24 cellular contexts compared by ENCODE assay signal in the genomic region with DNA sequence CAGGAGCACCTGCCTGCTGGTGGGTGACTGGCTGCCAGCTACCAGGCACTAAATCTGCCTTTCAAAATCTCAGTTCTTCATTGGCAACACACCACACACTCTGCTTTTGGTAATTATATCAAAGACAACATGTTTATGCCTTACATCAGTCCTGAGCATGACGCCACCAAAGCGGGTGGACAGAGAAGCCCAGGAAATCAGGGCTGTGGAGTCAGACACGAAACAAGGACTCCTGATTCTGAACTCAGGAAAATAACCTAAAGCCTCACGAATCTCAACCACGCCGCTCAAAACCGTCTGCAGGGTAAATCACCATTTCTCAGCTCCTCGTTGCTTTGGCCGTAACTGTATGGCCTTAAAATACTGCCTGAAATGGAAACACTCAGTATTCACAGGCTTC.
"Had no signal": no experiment of that assay in that cellular context is flagged by ENCODE, and none has a peak within 500 bp of the region (broad histone marks: within the 10 kb centered on the region; RNA-seq: fewer than 3 reads in every experiment).

No MANE protein-coding gene starts in this region.

- H3K4me3 Mint-ChIP-seq: dendritic cell treated with granulocyte-macrophage colony-stimulating factor and Interleukin-4, amounts not matched to agents 40 ng/mL and 50 ng/mL, for 4 days; effector memory CD8-positive, alpha-beta T cell; endodermal cell had no signal

- H3K27me3 Mint-ChIP-seq: dendritic cell treated with granulocyte-macrophage colony-stimulating factor and Interleukin-4, amounts not matched to agents 40 ng/mL and 50 ng/mL, for 4 days; effector memory CD8-positive, alpha-beta T cell had no signal

- H3K4me3 ChIP-seq: colonic mucosa, esophagus squamous epithelium, gastrocnemius medialis, heart right ventricle, left ventricle myocardium inferior, lower lobe of right lung had no signal

- FAIRE-seq: endometrium, islet of Langerhans, keratinocyte had no signal

- H3K36me3 ChIP-seq: colonic mucosa, esophagus squamous epithelium, gastrocnemius medialis, heart right ventricle, left ventricle myocardium inferior, lower lobe of right lung had no signal

- ATAC-seq: effector memory CD8-positive, alpha-beta T cell; gastrocnemius medialis; left colon had no signal

- H3K9me3 Mint-ChIP-seq: dendritic cell treated with granulocyte-macrophage colony-stimulating factor and Interleukin-4, amounts not matched to agents 40 ng/mL and 50 ng/mL, for 4 days; effector memory CD8-positive, alpha-beta T cell had no signal

- DNase-seq: colonic mucosa; cortex of kidney; effector CD8-positive, alpha-beta T cell; effector memory CD8-positive, alpha-beta T cell; erythroblast; esophagus squamous epithelium; foreskin fibroblast; foreskin melanocyte; gastrocnemius medialis; glutamatergic neuron; heart right ventricle; hippocampal formation; kidney glomerular epithelial cell; left colon; left ventricle myocardium inferior; lower lobe of right lung; mesenchymal stem cell; midbrain had no signal

- H3K4me1 ChIP-seq: colonic mucosa, esophagus squamous epithelium, gastrocnemius medialis, heart right ventricle, left ventricle myocardium inferior, lower lobe of right lung had no signal

- H3K27ac Mint-ChIP-seq: dendritic cell treated with granulocyte-macrophage colony-stimulating factor and Interleukin-4, amounts not matched to agents 40 ng/mL and 50 ng/mL, for 4 days; effector memory CD8-positive, alpha-beta T cell; endodermal cell had no signal

- H3K27ac ChIP-seq: colonic mucosa, epithelial cell of prostate, esophagus squamous epithelium, gastrocnemius medialis, heart right ventricle, left ventricle myocardium inferior, lower lobe of right lung had no signal

- H3K9me3 ChIP-seq: colonic mucosa, esophagus squamous epithelium, gastrocnemius medialis, heart right ventricle, left ventricle myocardium inferior, lower lobe of right lung had no signal
